ENCODE assay signal across 23 cellular contexts in the genomic region with DNA sequence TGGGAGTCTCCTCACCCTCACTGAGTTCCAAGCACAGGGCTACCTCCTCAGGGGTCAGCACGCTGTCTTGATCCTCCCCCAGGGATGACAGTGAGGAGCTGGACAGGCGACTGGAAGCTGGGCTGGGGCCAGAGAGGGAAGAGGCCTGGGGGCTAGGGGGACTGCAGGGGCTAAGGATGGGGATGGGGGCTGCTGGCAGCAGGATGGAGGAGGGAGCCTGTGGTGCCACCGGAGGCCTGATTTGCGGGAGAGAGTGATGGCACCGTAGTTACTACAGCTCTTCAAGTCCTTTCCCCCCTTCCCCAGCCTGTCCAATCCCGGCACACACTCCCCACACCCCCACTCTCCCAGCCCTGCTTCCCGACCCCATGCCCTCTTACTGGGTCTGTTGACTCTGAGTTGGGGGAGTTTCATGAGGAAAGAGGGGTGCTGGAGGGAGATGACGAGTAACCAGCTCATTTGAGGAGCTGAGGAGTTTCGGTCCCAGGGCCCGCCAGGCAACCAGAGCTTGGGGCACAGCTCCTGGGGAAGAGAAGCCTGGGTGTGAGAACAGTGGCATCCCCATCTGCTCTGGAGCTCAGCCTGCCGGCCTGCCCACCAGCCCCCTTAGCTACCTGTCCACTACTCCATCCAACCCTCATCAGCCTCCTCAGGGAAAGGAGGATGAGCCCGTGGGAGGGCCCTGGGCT. TPM values are rescaled to one million over a fixed set of nuclear protein-coding genes. Genes with fewer than 3 reads are reported as not detected.
"Had no signal": no experiment of that assay in that cellular context is flagged by ENCODE, and none has a peak within 500 bp of the region (broad histone marks: within the 10 kb centered on the region; RNA-seq: fewer than 3 reads in every experiment).

No MANE protein-coding gene starts in this region.

- H3K36me3 ChIP-seq: neural progenitor cell, prostate gland, tibial artery, uterus had no signal

- H3K4me3 ChIP-seq: neural progenitor cell, prostate gland, tibial artery, uterus had no signal

- ATAC-seq: activated T-helper 17 cell treated with anti-CD3 and anti-CD28 coated beads, Interleukin-2, amount 50 U/mL, for 72 hours; left lobe of liver; naive thymus-derived CD8-positive, alpha-beta T cell had no signal

- H3K27me3 ChIP-seq: uterus had no signal

- DNase-seq: activated CD4-positive, alpha-beta memory T cell treated with anti-CD3 and anti-CD28 coated beads, Interleukin-2, amount 10 ng/mL, durations not matched to agents 7 days and 5 days; activated CD4-positive, alpha-beta T cell treated with anti-CD3 and anti-CD28 coated beads for 48 hours; activated naive CD4-positive, alpha-beta T cell treated with Interleukin-2 at 50 U/mL for 16 hours; activated naive CD8-positive, alpha-beta T cell treated with anti-CD3 and anti-CD28 coated beads for 36 hours; activated T-cell treated with anti-CD3 and anti-CD28 coated beads, Interleukin-2, amount 50 U/mL, for 24 hours; amygdala; cerebellar nuclear complex; effector CD4-positive, alpha-beta T cell; foreskin melanocyte; kidney; naive thymus-derived CD8-positive, alpha-beta T cell; stimulated activated CD4-positive, alpha-beta T cell treated with anti-CD3 and anti-CD28 coated beads, Interleukin-12 subunit alpha, Interleukin-12 subunit beta, amount 100 ng/mL, for 4 hours; stimulated activated CD4-positive, alpha-beta T cell treated with anti-CD3 and anti-CD28 coated beads, Interleukin-4, amount 100 ng/mL, for 4 hours; uterus had no signal

RNA-seq across cellular contexts. Expression of a gene that starts 10.5 kb away (rescaled TPM):
- total RNA-seq: activated CD4-positive, alpha-beta memory T cell treated with anti-CD3 and anti-CD28 coated beads, Interleukin-2, amount 10 ng/mL, durations not matched to agents 7 days and 5 days; activated naive CD8-positive, alpha-beta T cell treated with anti-CD3 and anti-CD28 coated beads for 36 hours; activated T-helper 17 cell treated with anti-CD3 and anti-CD28 coated beads, Interleukin-2, amount 50 U/mL, for 72 hours; bronchial epithelial cell; mesothelial cell of epicardium; naive thymus-derived CD8-positive, alpha-beta T cell had no signal

RNA-seq across cellular contexts. Expression of a gene that starts 31.9 kb away (rescaled TPM):
- total RNA-seq: activated CD4-positive, alpha-beta memory T cell treated with anti-CD3 and anti-CD28 coated beads, Interleukin-2, amount 10 ng/mL, durations not matched to agents 7 days and 5 days; activated naive CD8-positive, alpha-beta T cell treated with anti-CD3 and anti-CD28 coated beads for 36 hours; activated T-helper 17 cell treated with anti-CD3 and anti-CD28 coated beads, Interleukin-2, amount 50 U/mL, for 72 hours; bronchial epithelial cell; kidney; left lobe of liver; mesothelial cell of epicardium; naive thymus-derived CD8-positive, alpha-beta T cell; osteocyte; prostate gland; T-helper 2 cell treated with Interferon-gamma antibody and Interleukin-4, amounts not matched to agents 100 ng/mL and 5 ng/mL, for 36 hours; uterus had no signal

RNA-seq across cellular contexts. Expression of a gene that starts 48.7 kb away (rescaled TPM):
- total RNA-seq: activated CD4-positive, alpha-beta memory T cell treated with anti-CD3 and anti-CD28 coated beads, Interleukin-2, amount 10 ng/mL, durations not matched to agents 7 days and 5 days; activated naive CD8-positive, alpha-beta T cell treated with anti-CD3 and anti-CD28 coated beads for 36 hours; activated T-helper 17 cell treated with anti-CD3 and anti-CD28 coated beads, Interleukin-2, amount 50 U/mL, for 72 hours; bronchial epithelial cell; kidney; mesothelial cell of epicardium; naive thymus-derived CD8-positive, alpha-beta T cell; osteocyte; T-helper 2 cell treated with Interferon-gamma antibody and Interleukin-4, amounts not matched to agents 100 ng/mL and 5 ng/mL, for 36 hours; uterus had no signal
